31 cellular contexts compared by ENCODE assay signal in the genomic region with DNA sequence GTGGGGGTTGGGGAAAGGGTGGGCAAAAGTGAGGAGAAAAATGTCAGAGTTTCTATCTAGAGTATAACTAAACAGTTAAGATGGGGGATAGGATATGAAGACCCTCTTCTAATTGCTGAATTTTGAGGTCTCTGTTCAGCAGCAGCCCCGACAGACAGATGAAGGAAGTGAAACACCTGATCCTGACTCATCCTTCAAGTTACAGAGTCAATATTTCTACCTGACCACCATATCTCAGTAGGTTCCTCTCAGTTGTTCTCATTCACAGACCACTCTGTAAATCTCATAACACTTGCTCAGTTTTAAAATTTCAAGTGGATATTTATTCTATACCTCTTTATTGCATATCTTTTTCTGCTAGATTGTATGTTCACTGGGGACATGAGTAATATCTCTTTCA.
DNase-seq lines count a peak whose midpoint lies in the region; ATAC-seq and TF ChIP-seq lines count a peak whose summit lies in the region.
"Had no signal": no experiment of that assay in that cellular context is flagged by ENCODE, and none has a peak within 500 bp of the region (broad histone marks: within the 10 kb centered on the region; RNA-seq: fewer than 3 reads in every experiment).

No MANE protein-coding gene starts in this region.

- H3K4me1 Mint-ChIP-seq in stimulated activated effector memory CD8-positive, alpha-beta T cell treated with anti-CD3 and anti-CD28 coated beads, Interleukin-12 subunit alpha, Interleukin-12 subunit beta, amount 100 ng/mL, for 72 hours, result no peaks in the 10 kb centered on the region
- H3K4me1 Mint-ChIP-seq: naive thymus-derived CD4-positive, alpha-beta T cell had no signal

- H3K27ac Mint-ChIP-seq in stimulated activated effector memory CD8-positive, alpha-beta T cell treated with anti-CD3 and anti-CD28 coated beads, Interleukin-12 subunit alpha, Interleukin-12 subunit beta, amount 100 ng/mL, for 72 hours, result no peak overlapping the region
- H3K27ac Mint-ChIP-seq: activated naive CD4-positive, alpha-beta T cell treated with anti-CD3 and anti-CD28 coated beads, Interleukin-2, amount 50 U/mL, for 72 hours; naive thymus-derived CD4-positive, alpha-beta T cell had no signal

- no peak overlapping the region for H3K4me3 Mint-ChIP-seq in stimulated activated effector memory CD8-positive, alpha-beta T cell treated with anti-CD3 and anti-CD28 coated beads, Interleukin-12 subunit alpha, Interleukin-12 subunit beta, amount 100 ng/mL, for 72 hours
- H3K4me3 Mint-ChIP-seq: naive thymus-derived CD4-positive, alpha-beta T cell had no signal

- no peak for TF ChIP-seq POLR2A in erythroblast (IDR thresholded peaks at IDR 0.05; ENCODE audit: low read length)

- H3K36me3 ChIP-seq in aorta (ENCODE audit: control insufficient read depth in 1 of 2, insufficient read depth in 2 of 2, low read length in 1 of 2), result no peaks in the 10 kb centered on the region
- H3K36me3 ChIP-seq: gastrocnemius medialis, neutrophil, suprapubic skin, upper lobe of right lung had no signal

- no peaks in the 10 kb centered on the region for H3K27me3 ChIP-seq in aorta (ENCODE audit: control insufficient read depth in 1 of 2, insufficient read depth in 2 of 2, low read length in 1 of 2)
- H3K27me3 ChIP-seq: gastrocnemius medialis, neutrophil, suprapubic skin, upper lobe of right lung had no signal

- 82% methylated on average over 1 of the region's 1 CpG for WGBS in aorta, 2 donors

- intact Hi-C loops in aorta (cut with DNase I), result no loop called here

- H3K4me1 ChIP-seq in aorta (ENCODE audit: control insufficient read depth in 1 of 2, insufficient read depth in 2 of 2, low read length in 2 of 2), result no peaks in the 10 kb centered on the region
- H3K4me1 ChIP-seq: Caco-2, gastrocnemius medialis, suprapubic skin, upper lobe of right lung had no signal

- H3K27ac ChIP-seq in aorta (ENCODE audit: low read depth in 1 of 2, low read length in 2 of 2), result no peak overlapping the region
- H3K27ac ChIP-seq: C4-2B, gastrocnemius medialis, GM23248, neutrophil, suprapubic skin, upper lobe of right lung had no signal

- DNase-seq in stimulated activated effector memory CD8-positive, alpha-beta T cell treated with anti-CD3 and anti-CD28 coated beads, Interleukin-12 subunit alpha, Interleukin-12 subunit beta, amount 100 ng/mL, for 72 hours (ENCODE audit: low spot score in 2 of 2), result no peak
- DNase-seq in aorta (no peak), erythroblast (lab: John Stamatoyannopoulos, UW) (no peak)
- DNase-seq: activated CD8-positive, alpha-beta memory T cell treated with anti-CD3 and anti-CD28 coated beads for 24 hours; activated T-cell treated with anti-CD3 and anti-CD28 coated beads for 4 hours; amygdala; Caco-2; DMS79; gastrocnemius medialis; GM23248; Karpas-422; midbrain; naive thymus-derived CD4-positive, alpha-beta T cell; NCI-H1417 treated with DMSO at 0.1 percent for 48 hours; NCI-H2029 treated with DMSO at 0.1 percent for 48 hours; NCI-H524 treated with DMSO at 0.1 percent for 48 hours; NK-92 treated with Interleukin-12 subunit alpha and Interleukin-12 subunit beta, amount 100 ng/mL, for 24 hours; PC-3; stimulated activated CD4-positive, alpha-beta T cell treated with anti-CD3 and anti-CD28 coated beads, Interleukin-12 subunit alpha, Interleukin-12 subunit beta, amount 100 ng/mL, for 4 hours; stimulated activated CD4-positive, alpha-beta T cell treated with anti-CD3 and anti-CD28 coated beads, Interleukin-2, amount 100 ng/mL, for 48 hours; upper lobe of right lung had no signal

- ATAC-seq in GM18868 (IDR thresholded peaks at IDR 0.05; ENCODE audit: unreplicated experiment) (peak; percentile 96), GM21619 (IDR thresholded peaks at IDR 0.05; ENCODE audit: unreplicated experiment) (peak; percentile 74), HG03558 (IDR thresholded peaks at IDR 0.05; ENCODE audit: extremely low read depth, unreplicated experiment) (peak; percentile 49), aorta (ENCODE audit: low FRiP score) (no peak), SK-N-SH treated with all-trans-retinoic acid at 6 μM for 48 hours (no peak)
- ATAC-seq in stimulated activated effector memory CD8-positive, alpha-beta T cell treated with anti-CD3 and anti-CD28 coated beads, Interleukin-12 subunit alpha, Interleukin-12 subunit beta, amount 100 ng/mL, for 72 hours, result peak; percentile 55
- ATAC-seq: gastrocnemius medialis; HepG2; naive thymus-derived CD4-positive, alpha-beta T cell; PC-3; sciatic nerve; upper lobe of right lung had no signal

- H3K36me3 Mint-ChIP-seq in stimulated activated effector memory CD8-positive, alpha-beta T cell treated with anti-CD3 and anti-CD28 coated beads, Interleukin-12 subunit alpha, Interleukin-12 subunit beta, amount 100 ng/mL, for 72 hours, result no peaks in the 10 kb centered on the region
- H3K36me3 Mint-ChIP-seq: activated naive CD4-positive, alpha-beta T cell treated with anti-CD3 and anti-CD28 coated beads, Interleukin-2, amount 50 U/mL, for 72 hours; naive thymus-derived CD4-positive, alpha-beta T cell had no signal

- no peaks in the 10 kb centered on the region for H3K9me3 Mint-ChIP-seq in stimulated activated effector memory CD8-positive, alpha-beta T cell treated with anti-CD3 and anti-CD28 coated beads, Interleukin-12 subunit alpha, Interleukin-12 subunit beta, amount 100 ng/mL, for 72 hours
- H3K9me3 Mint-ChIP-seq: activated naive CD4-positive, alpha-beta T cell treated with anti-CD3 and anti-CD28 coated beads, Interleukin-2, amount 50 U/mL, for 72 hours; naive thymus-derived CD4-positive, alpha-beta T cell had no signal

- H3K4me3 ChIP-seq in aorta (ENCODE audit: low read length in 2 of 2), result no peak overlapping the region
- H3K4me3 ChIP-seq: gastrocnemius medialis, GM23248, suprapubic skin, upper lobe of right lung had no signal

- H3K9me3 ChIP-seq in aorta (ENCODE audit: control insufficient read depth, low read length), result no peaks in the 10 kb centered on the region
- H3K9me3 ChIP-seq: Caco-2, gastrocnemius medialis, neutrophil, suprapubic skin, upper lobe of right lung had no signal

TF ChIP-seq in SK-N-SH treated with all-trans-retinoic acid at 6 μM for 48 hours, 23 proteins besides CTCF, POLR2A, EP300 and RAD21 (continues in another document):
- TF ChIP-seq PATZ1 (CRISPR knock-in tag; IDR thresholded peaks at IDR 0.05; ENCODE audit: borderline replicate concordance), result no peak
- TF ChIP-seq ZC3H10 (CRISPR knock-in tag; IDR thresholded peaks at IDR 0.05), result no peak
- TF ChIP-seq BACH2 (CRISPR knock-in tag; IDR thresholded peaks at IDR 0.05; ENCODE audit: borderline replicate concordance), result no peak
- TF ChIP-seq RARB (CRISPR knock-in tag; IDR thresholded peaks at IDR 0.05), result no peak
- TF ChIP-seq TOX (CRISPR knock-in tag; IDR thresholded peaks at IDR 0.05; ENCODE audit: borderline replicate concordance), result no peak
- no peak for TF ChIP-seq ZNF70 (CRISPR knock-in tag; IDR thresholded peaks at IDR 0.05)
- no peak for TF ChIP-seq OSR1 (CRISPR knock-in tag; IDR thresholded peaks at IDR 0.05)
- no peak for TF ChIP-seq ZNF8 (CRISPR knock-in tag; IDR thresholded peaks at IDR 0.05)
- TF ChIP-seq, protein P1, sequence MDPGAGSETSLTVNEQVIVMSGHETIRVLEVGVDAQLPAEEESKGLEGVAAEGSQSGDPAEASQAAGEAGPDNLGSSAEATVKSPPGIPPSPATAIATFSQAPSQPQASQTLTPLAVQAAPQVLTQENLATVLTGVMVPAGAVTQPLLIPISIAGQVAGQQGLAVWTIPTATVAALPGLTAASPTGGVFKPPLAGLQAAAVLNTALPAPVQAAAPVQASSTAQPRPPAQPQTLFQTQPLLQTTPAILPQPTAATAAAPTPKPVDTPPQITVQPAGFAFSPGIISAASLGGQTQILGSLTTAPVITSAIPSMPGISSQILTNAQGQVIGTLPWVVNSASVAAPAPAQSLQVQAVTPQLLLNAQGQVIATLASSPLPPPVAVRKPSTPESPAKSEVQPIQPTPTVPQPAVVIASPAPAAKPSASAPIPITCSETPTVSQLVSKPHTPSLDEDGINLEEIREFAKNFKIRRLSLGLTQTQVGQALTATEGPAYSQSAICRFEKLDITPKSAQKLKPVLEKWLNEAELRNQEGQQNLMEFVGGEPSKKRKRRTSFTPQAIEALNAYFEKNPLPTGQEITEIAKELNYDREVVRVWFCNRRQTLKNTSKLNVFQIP (CRISPR knock-in tag; IDR thresholded peaks at IDR 0.05; ENCODE audit: borderline replicate concordance, low read depth), result no peak

Comparison
In these comparisons a context has a peak if more than half of its experiments do, and no peak if none do; other contexts are left out.
1. ATAC-seq: peak in GM18868 (single experiment), GM21619 (single experiment), HG03558 (single experiment) and stimulated activated effector memory CD8-positive, alpha-beta T cell treated with anti-CD3 and anti-CD28 coated beads, Interleukin-12 subunit alpha, Interleukin-12 subunit beta, amount 100 ng/mL, for 72 hours (single experiment); none in aorta (single experiment) and SK-N-SH treated with all-trans-retinoic acid at 6 μM for 48 hours (single experiment).